ENCODE assay signal across 1 cellular context in genomic region chr14:102507891-102508312, GRCh38.
TF ChIP-seq lines count a peak whose summit lies in the region.

No MANE protein-coding gene starts in this region.

TF ChIP-seq in H1, 55 proteins besides CTCF, POLR2A, EP300 and RAD21:
- no peak for TF ChIP-seq SP4 (IDR thresholded peaks at IDR 0.05; ENCODE audit: low read length)
- no peak for TF ChIP-seq HDAC2 (IDR thresholded peaks at IDR 0.05; ENCODE audit: borderline replicate concordance in 1 of 2, low read depth in 2 of 2, low read length in 2 of 2)
- TF ChIP-seq SIN3A (conservative IDR thresholded peaks at IDR 0.05 in 1 of 2, IDR thresholded peaks at IDR 0.05 in 1 of 2; ENCODE audit: low read depth in 1 of 2, low read length in 2 of 2), result no peak
- no peak for TF ChIP-seq SP2 (IDR thresholded peaks at IDR 0.05; ENCODE audit: low read length)
- no peak for TF ChIP-seq TEAD4 (IDR thresholded peaks at IDR 0.05; ENCODE audit: low read depth, low read length)
- TF ChIP-seq EZH2 (IDR thresholded peaks at IDR 0.05; ENCODE audit: low read depth, low read length, severe bottlenecking), result no peak
- no peak for TF ChIP-seq SP1 (IDR thresholded peaks at IDR 0.05; ENCODE audit: low read depth, low read length)
- TF ChIP-seq, protein P1, sequence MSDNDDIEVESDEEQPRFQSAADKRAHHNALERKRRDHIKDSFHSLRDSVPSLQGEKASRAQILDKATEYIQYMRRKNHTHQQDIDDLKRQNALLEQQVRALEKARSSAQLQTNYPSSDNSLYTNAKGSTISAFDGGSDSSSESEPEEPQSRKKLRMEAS (IDR thresholded peaks at IDR 0.05), result no peak
- TF ChIP-seq KDM5A (IDR thresholded peaks at IDR 0.05; ENCODE audit: low read length), result no peak
- no peak for TF ChIP-seq SIRT6 (IDR thresholded peaks at IDR 0.05; ENCODE audit: low read length)
- no peak for TF ChIP-seq GABPA (IDR thresholded peaks at IDR 0.05; ENCODE audit: borderline replicate concordance, insufficient read depth, low read length)
- no peak for TF ChIP-seq CHD7 (IDR thresholded peaks at IDR 0.05; ENCODE audit: insufficient replicate concordance, low read length)
- no peak for TF ChIP-seq ZNF274 (IDR thresholded peaks at IDR 0.05; ENCODE audit: borderline replicate concordance, extremely low read depth, low read length)
- TF ChIP-seq TCF12 (IDR thresholded peaks at IDR 0.05; ENCODE audit: low read depth, low read length), result no peak
- TF ChIP-seq, protein P2, sequence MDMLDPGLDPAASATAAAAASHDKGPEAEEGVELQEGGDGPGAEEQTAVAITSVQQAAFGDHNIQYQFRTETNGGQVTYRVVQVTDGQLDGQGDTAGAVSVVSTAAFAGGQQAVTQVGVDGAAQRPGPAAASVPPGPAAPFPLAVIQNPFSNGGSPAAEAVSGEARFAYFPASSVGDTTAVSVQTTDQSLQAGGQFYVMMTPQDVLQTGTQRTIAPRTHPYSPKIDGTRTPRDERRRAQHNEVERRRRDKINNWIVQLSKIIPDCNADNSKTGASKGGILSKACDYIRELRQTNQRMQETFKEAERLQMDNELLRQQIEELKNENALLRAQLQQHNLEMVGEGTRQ (IDR thresholded peaks at IDR 0.05; ENCODE audit: low read length), result no peak
- TF ChIP-seq CREB1 (IDR thresholded peaks at IDR 0.05), result no peak
- no peak for TF ChIP-seq RFX5 (IDR thresholded peaks at IDR 0.05; ENCODE audit: borderline replicate concordance, low read depth, low read length)
- TF ChIP-seq SUZ12 (IDR thresholded peaks at IDR 0.05; ENCODE audit: low read length), result no peak
- no peak for TF ChIP-seq RBBP5 (IDR thresholded peaks at IDR 0.05; ENCODE audit: borderline replicate concordance, low read depth, low read length)
TF ChIP-seq in H1: peak in this region for 0.
